1 cellular context compared by ENCODE assay signal in the genomic region with DNA sequence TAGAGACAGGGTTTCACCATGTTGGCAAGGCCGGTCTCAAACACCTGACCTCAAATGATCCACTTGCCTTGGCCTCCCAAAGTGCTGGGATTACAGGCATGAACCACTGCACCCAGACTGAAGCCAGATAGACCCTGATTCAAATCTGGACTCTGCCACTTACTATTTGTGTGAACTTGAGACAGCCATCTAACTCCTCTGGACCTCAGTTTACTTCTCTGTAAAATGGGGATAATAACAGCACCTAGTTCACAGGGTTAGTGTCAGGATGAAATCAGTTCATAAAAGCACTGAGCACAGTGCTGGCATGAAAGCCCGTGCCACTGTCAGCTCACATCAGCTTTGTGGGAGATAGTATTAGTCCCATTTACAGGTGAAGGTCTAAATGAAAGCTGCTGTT.
TF ChIP-seq lines count a peak whose summit lies in the region.

No MANE protein-coding gene starts in this region.

TF ChIP-seq in HepG2, 621 proteins besides CTCF, POLR2A, EP300 and RAD21 (continued from another document):
- TF ChIP-seq, protein P1, sequence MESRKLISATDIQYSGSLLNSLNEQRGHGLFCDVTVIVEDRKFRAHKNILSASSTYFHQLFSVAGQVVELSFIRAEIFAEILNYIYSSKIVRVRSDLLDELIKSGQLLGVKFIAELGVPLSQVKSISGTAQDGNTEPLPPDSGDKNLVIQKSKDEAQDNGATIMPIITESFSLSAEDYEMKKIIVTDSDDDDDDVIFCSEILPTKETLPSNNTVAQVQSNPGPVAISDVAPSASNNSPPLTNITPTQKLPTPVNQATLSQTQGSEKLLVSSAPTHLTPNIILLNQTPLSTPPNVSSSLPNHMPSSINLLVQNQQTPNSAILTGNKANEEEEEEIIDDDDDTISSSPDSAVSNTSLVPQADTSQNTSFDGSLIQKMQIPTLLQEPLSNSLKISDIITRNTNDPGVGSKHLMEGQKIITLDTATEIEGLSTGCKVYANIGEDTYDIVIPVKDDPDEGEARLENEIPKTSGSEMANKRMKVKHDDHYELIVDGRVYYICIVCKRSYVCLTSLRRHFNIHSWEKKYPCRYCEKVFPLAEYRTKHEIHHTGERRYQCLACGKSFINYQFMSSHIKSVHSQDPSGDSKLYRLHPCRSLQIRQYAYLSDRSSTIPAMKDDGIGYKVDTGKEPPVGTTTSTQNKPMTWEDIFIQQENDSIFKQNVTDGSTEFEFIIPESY (CRISPR knock-in tag; IDR thresholded peaks at IDR 0.05): no peak
